In the genomic region with DNA sequence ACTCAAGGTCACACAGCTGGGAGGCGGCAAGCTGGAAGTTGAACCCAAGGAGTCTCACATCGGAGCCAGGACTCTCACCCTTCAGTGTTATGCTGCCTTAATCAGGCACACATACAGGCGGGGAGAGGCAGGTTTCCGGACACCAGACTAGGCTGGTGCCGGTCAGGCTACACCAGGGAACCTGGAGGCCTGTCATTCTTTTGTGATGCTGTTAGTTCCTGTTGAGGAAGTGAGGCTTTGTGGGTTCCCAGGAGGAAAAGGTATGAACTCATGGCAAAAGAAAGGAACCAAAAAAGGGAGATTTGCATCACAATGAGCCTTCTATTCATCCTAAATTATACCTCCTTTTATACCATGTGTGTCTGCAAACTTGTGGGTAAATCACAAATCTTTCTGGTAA, we compare ENCODE assay signal across 15 cellular contexts.
DNase-seq lines count a peak whose midpoint lies in the region; ATAC-seq and TF ChIP-seq lines count a peak whose summit lies in the region.
"Had no signal": no experiment of that assay in that cellular context is flagged by ENCODE, and none has a peak within 500 bp of the region (broad histone marks: within the 10 kb centered on the region; RNA-seq: fewer than 3 reads in every experiment).

No MANE protein-coding gene starts in this region.

- 83% methylated on average over 5 of the region's 5 CpGs; no CpG with 5 or more reads in 1 of the 2 donors for WGBS in gastroesophageal sphincter (ENCODE audit: low coverage in 1 of 2), 2 donors

- TF ChIP-seq CTCF in gastroesophageal sphincter (IDR thresholded peaks at IDR 0.05) (no peak), osteoblast (IDR thresholded peaks at IDR 0.05; ENCODE audit: extremely low read depth, low read depth, low read length) (no peak)

- H3K27me3 ChIP-seq in gastroesophageal sphincter = no peaks in the 10 kb centered on the region
- no peaks in the 10 kb centered on the region for H3K27me3 ChIP-seq in osteoblast (ENCODE audit: insufficient read depth, low read length)

- TF ChIP-seq POLR2A in gastroesophageal sphincter (IDR thresholded peaks at IDR 0.05) = no peak

- H3K4me2 ChIP-seq in osteoblast (ENCODE audit: insufficient read depth, low read length) = no peak overlapping the region

- no peaks in the 10 kb centered on the region for H3K9me3 ChIP-seq in gastroesophageal sphincter
- no peaks in the 10 kb centered on the region for H3K9me3 ChIP-seq in osteoblast (ENCODE audit: low read depth, low read length)

- peak; percentile 9; the same call in 1 of the 3 replicates for ATAC-seq in SK-N-SH treated with all-trans-retinoic acid at 6 μM for 48 hours
- peak; percentile 20 for ATAC-seq in gastroesophageal sphincter
- ATAC-seq in GM21737 (IDR thresholded peaks at IDR 0.05; ENCODE audit: unreplicated experiment) = no peak
- ATAC-seq in HG03097 (IDR thresholded peaks at IDR 0.05; ENCODE audit: low FRiP score, unreplicated experiment) = no peak
- no peak for ATAC-seq in GM18868 (IDR thresholded peaks at IDR 0.05; ENCODE audit: unreplicated experiment)
- ATAC-seq: activated CD4-positive, alpha-beta T cell treated with anti-CD3 and anti-CD28 coated beads for 36 hours; natural killer cell; stimulated activated effector memory CD8-positive, alpha-beta T cell treated with anti-CD3 and anti-CD28 coated beads, Interleukin-12 subunit alpha, Interleukin-12 subunit beta, amount 100 ng/mL, for 72 hours had no signal

- peaks cover 50% of the 10 kb centered on the region for H3K79me2 ChIP-seq in osteoblast (ENCODE audit: insufficient read depth, low read length)

- H3K36me3 ChIP-seq in gastroesophageal sphincter = no peaks in the 10 kb centered on the region
- H3K36me3 ChIP-seq in osteoblast (ENCODE audit: insufficient read depth, low read length) = no peaks in the 10 kb centered on the region

- H3K27ac ChIP-seq in gastroesophageal sphincter = peak overlapping the region in 3 of 4 donors; percentile 44 to 60 (median 58)
- peak overlapping the region; percentile 29 for H3K27ac ChIP-seq in osteoblast (ENCODE audit: low read depth, low read length)

- TF ChIP-seq EP300 in gastroesophageal sphincter (IDR thresholded peaks at IDR 0.05) = no peak

- no peak overlapping the region for H3K4me3 ChIP-seq in gastroesophageal sphincter
- no peak overlapping the region for H3K4me3 ChIP-seq in osteoblast (ENCODE audit: insufficient read depth, low read length)

- peak; percentile 67 for DNase-seq in Daoy (ENCODE audit: low read depth)
- no peak for DNase-seq in osteoblast (ENCODE audit: insufficient read length, low spot score, missing footprints)
- DNase-seq in NCI-H748 (lab: John Stamatoyannopoulos, UW; ENCODE audit: unreplicated experiment) = no peak
- DNase-seq: activated CD4-positive, alpha-beta T cell treated with anti-CD3 and anti-CD28 coated beads for 36 hours; activated effector memory CD4-positive, alpha-beta T cell treated with anti-CD3 and anti-CD28 coated beads, Interleukin-2, amount 50 U/mL, for 16 hours; cortex of kidney; MM.1S; natural killer cell; NCI-H510A had no signal

- H2AFZ ChIP-seq in osteoblast (ENCODE audit: low read length) = no peak overlapping the region

- no peaks in the 10 kb centered on the region for H4K20me1 ChIP-seq in osteoblast (ENCODE audit: insufficient read depth, low read length)

- peaks cover 8 to 72% (median 31%) of the 10 kb centered on the region in 3 donors for H3K4me1 ChIP-seq in gastroesophageal sphincter
- H3K4me1 ChIP-seq in osteoblast (ENCODE audit: insufficient read depth, low read length) = peaks cover 67% of the 10 kb centered on the region

TF ChIP-seq in SK-N-SH treated with all-trans-retinoic acid at 6 μM for 48 hours, 23 proteins besides CTCF, POLR2A, EP300 and RAD21:
- no peak for TF ChIP-seq PPARA (CRISPR knock-in tag; IDR thresholded peaks at IDR 0.05; ENCODE audit: borderline replicate concordance)
- no peak for TF ChIP-seq ARNTL (CRISPR knock-in tag; IDR thresholded peaks at IDR 0.05; ENCODE audit: borderline replicate concordance, low read depth)
- TF ChIP-seq, protein P1, sequence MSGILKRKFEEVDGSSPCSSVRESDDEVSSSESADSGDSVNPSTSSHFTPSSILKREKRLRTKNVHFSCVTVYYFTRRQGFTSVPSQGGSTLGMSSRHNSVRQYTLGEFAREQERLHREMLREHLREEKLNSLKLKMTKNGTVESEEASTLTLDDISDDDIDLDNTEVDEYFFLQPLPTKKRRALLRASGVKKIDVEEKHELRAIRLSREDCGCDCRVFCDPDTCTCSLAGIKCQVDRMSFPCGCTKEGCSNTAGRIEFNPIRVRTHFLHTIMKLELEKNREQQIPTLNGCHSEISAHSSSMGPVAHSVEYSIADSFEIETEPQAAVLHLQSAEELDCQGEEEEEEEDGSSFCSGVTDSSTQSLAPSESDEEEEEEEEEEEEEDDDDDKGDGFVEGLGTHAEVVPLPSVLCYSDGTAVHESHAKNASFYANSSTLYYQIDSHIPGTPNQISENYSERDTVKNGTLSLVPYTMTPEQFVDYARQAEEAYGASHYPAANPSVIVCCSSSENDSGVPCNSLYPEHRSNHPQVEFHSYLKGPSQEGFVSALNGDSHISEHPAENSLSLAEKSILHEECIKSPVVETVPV (CRISPR knock-in tag; IDR thresholded peaks at IDR 0.05) = no peak
- TF ChIP-seq, protein P2, sequence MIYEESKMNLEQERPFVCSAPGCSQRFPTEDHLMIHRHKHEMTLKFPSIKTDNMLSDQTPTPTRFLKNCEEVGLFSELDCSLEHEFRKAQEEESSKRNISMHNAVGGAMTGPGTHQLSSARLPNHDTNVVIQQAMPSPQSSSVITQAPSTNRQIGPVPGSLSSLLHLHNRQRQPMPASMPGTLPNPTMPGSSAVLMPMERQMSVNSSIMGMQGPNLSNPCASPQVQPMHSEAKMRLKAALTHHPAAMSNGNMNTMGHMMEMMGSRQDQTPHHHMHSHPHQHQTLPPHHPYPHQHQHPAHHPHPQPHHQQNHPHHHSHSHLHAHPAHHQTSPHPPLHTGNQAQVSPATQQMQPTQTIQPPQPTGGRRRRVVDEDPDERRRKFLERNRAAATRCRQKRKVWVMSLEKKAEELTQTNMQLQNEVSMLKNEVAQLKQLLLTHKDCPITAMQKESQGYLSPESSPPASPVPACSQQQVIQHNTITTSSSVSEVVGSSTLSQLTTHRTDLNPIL (CRISPR knock-in tag; IDR thresholded peaks at IDR 0.05; ENCODE audit: low read depth) = no peak
- TF ChIP-seq ZNF8 (CRISPR knock-in tag; IDR thresholded peaks at IDR 0.05) = no peak
- no peak for TF ChIP-seq TOX (CRISPR knock-in tag; IDR thresholded peaks at IDR 0.05; ENCODE audit: borderline replicate concordance)
- TF ChIP-seq ISL1 (CRISPR knock-in tag; IDR thresholded peaks at IDR 0.05) = no peak
- no peak for TF ChIP-seq ZC3H10 (CRISPR knock-in tag; IDR thresholded peaks at IDR 0.05)
- no peak for TF ChIP-seq RARB (CRISPR knock-in tag; IDR thresholded peaks at IDR 0.05)
- no peak for TF ChIP-seq CSDC2 (CRISPR knock-in tag; IDR thresholded peaks at IDR 0.05)
- no peak for TF ChIP-seq ZNF70 (CRISPR knock-in tag; IDR thresholded peaks at IDR 0.05)
- TF ChIP-seq, protein P3, sequence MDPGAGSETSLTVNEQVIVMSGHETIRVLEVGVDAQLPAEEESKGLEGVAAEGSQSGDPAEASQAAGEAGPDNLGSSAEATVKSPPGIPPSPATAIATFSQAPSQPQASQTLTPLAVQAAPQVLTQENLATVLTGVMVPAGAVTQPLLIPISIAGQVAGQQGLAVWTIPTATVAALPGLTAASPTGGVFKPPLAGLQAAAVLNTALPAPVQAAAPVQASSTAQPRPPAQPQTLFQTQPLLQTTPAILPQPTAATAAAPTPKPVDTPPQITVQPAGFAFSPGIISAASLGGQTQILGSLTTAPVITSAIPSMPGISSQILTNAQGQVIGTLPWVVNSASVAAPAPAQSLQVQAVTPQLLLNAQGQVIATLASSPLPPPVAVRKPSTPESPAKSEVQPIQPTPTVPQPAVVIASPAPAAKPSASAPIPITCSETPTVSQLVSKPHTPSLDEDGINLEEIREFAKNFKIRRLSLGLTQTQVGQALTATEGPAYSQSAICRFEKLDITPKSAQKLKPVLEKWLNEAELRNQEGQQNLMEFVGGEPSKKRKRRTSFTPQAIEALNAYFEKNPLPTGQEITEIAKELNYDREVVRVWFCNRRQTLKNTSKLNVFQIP (CRISPR knock-in tag; IDR thresholded peaks at IDR 0.05; ENCODE audit: borderline replicate concordance, low read depth) = no peak
- TF ChIP-seq, protein P4, sequence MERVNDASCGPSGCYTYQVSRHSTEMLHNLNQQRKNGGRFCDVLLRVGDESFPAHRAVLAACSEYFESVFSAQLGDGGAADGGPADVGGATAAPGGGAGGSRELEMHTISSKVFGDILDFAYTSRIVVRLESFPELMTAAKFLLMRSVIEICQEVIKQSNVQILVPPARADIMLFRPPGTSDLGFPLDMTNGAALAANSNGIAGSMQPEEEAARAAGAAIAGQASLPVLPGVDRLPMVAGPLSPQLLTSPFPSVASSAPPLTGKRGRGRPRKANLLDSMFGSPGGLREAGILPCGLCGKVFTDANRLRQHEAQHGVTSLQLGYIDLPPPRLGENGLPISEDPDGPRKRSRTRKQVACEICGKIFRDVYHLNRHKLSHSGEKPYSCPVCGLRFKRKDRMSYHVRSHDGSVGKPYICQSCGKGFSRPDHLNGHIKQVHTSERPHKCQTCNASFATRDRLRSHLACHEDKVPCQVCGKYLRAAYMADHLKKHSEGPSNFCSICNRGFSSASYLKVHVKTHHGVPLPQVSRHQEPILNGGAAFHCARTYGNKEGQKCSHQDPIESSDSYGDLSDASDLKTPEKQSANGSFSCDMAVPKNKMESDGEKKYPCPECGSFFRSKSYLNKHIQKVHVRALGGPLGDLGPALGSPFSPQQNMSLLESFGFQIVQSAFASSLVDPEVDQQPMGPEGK (CRISPR knock-in tag; IDR thresholded peaks at IDR 0.05; ENCODE audit: borderline replicate concordance) = no peak
- TF ChIP-seq ZFP30 (CRISPR knock-in tag; IDR thresholded peaks at IDR 0.05) = no peak
- no peak for TF ChIP-seq ESRRG (CRISPR knock-in tag; IDR thresholded peaks at IDR 0.05)
- no peak for TF ChIP-seq TCF4 (CRISPR knock-in tag; IDR thresholded peaks at IDR 0.05; ENCODE audit: borderline replicate concordance)
- TF ChIP-seq GLIS3 (CRISPR knock-in tag; IDR thresholded peaks at IDR 0.05) = no peak
- no peak for TF ChIP-seq OSR1 (CRISPR knock-in tag; IDR thresholded peaks at IDR 0.05)
- TF ChIP-seq SNAI2 (CRISPR knock-in tag; IDR thresholded peaks at IDR 0.05) = no peak
- no peak for TF ChIP-seq ZNF565 (CRISPR knock-in tag; conservative IDR thresholded peaks at IDR 0.05; ENCODE audit: low read depth)

Comparison
In these comparisons a context has a peak if more than half of its experiments do, and no peak if none do; other contexts are left out.
1. ATAC-seq: peak in SK-N-SH treated with all-trans-retinoic acid at 6 μM for 48 hours (single experiment) and gastroesophageal sphincter (single experiment); none in GM21737 (single experiment), HG03097 (single experiment) and GM18868 (single experiment).